12 cellular contexts compared by ENCODE assay signal in genomic region chr1:156581661-156582387, GRCh38. TPM values are rescaled to one million over a fixed set of nuclear protein-coding genes. Genes with fewer than 3 reads are reported as not detected.
DNase-seq lines count a peak whose midpoint lies in the region; ATAC-seq and TF ChIP-seq lines count a peak whose summit lies in the region.
"Had no signal": no experiment of that assay in that cellular context is flagged by ENCODE, and none has a peak within 500 bp of the region (broad histone marks: within the 10 kb centered on the region; RNA-seq: fewer than 3 reads in every experiment).

No MANE protein-coding gene starts in this region.

- peaks cover 30% of the 10 kb centered on the region for H3K4me1 ChIP-seq in DOHH2 (ENCODE audit: control insufficient read depth, low read length)
- H3K4me1 ChIP-seq in NT2/D1 (ENCODE audit: insufficient read depth, insufficient read length): no peaks in the 10 kb centered on the region

- H3K27me3 Mint-ChIP-seq in activated naive CD4-positive, alpha-beta T cell treated with anti-CD3 and anti-CD28 coated beads, Interleukin-2, amount 50 U/mL, for 24 hours: no peaks in the 10 kb centered on the region
- H3K27me3 Mint-ChIP-seq in progenitor cell of endocrine pancreas (peaks cover 11% of the 10 kb centered on the region), WTC11 (ENCODE audit: low read depth) (peaks cover 2% of the 10 kb centered on the region)

- no peaks in the 10 kb centered on the region for H4K20me1 ChIP-seq in DOHH2 (ENCODE audit: control insufficient read depth, insufficient read depth, low read depth, low read length)

- H3K27me3 ChIP-seq in DOHH2 (ENCODE audit: control insufficient read depth, low read length) (no peaks in the 10 kb centered on the region), NT2/D1 (ENCODE audit: insufficient read depth, insufficient read length) (no peaks in the 10 kb centered on the region)
- H3K27me3 ChIP-seq: tibial nerve had no signal

- no peaks in the 10 kb centered on the region for H3K9me3 ChIP-seq in DOHH2 (ENCODE audit: control insufficient read depth, insufficient read depth, low read length)
- H3K9me3 ChIP-seq in NT2/D1 (ENCODE audit: insufficient read depth, low read length): no peaks in the 10 kb centered on the region
- H3K9me3 ChIP-seq: tibial nerve had no signal

- H3K4me3 ChIP-seq in DOHH2 (ENCODE audit: low read length) (peak overlapping the region; percentile 15; the same call in 1 of the 2 replicates), NT2/D1 (ENCODE audit: insufficient read length, low read depth) (no peak overlapping the region)
- H3K4me3 ChIP-seq: tibial nerve had no signal

- ATAC-seq in WTC11: no peak

- H3K36me3 Mint-ChIP-seq in activated naive CD4-positive, alpha-beta T cell treated with anti-CD3 and anti-CD28 coated beads, Interleukin-2, amount 50 U/mL, for 24 hours: no peaks in the 10 kb centered on the region
- H3K36me3 Mint-ChIP-seq in progenitor cell of endocrine pancreas (ENCODE audit: insufficient read depth) (no peaks in the 10 kb centered on the region), WTC11 (no peaks in the 10 kb centered on the region)

- POLR2A ChIA-PET in WTC11 (lab: Charles Lee): interaction anchor here (0.6 kb wide), 1 partner anchor 317 kb away, joined by 5 read pairs; no protein-coding TSS in a partner anchor

- H3K27ac ChIP-seq in DOHH2 (ENCODE audit: low read depth, low read length): no peak overlapping the region

- H3K4me3 Mint-ChIP-seq in activated naive CD4-positive, alpha-beta T cell treated with anti-CD3 and anti-CD28 coated beads, Interleukin-2, amount 50 U/mL, for 24 hours: peak overlapping the region; percentile 87
- H3K4me3 Mint-ChIP-seq in progenitor cell of endocrine pancreas (ENCODE audit: low read depth): no peak overlapping the region
- no peak overlapping the region for H3K4me3 Mint-ChIP-seq in WTC11

- peaks cover 28% of the 10 kb centered on the region for H3K4me1 Mint-ChIP-seq in activated naive CD4-positive, alpha-beta T cell treated with anti-CD3 and anti-CD28 coated beads, Interleukin-2, amount 50 U/mL, for 24 hours
- peaks cover 5% of the 10 kb centered on the region for H3K4me1 Mint-ChIP-seq in progenitor cell of endocrine pancreas (ENCODE audit: low read depth)
- H3K4me1 Mint-ChIP-seq in WTC11: peaks cover 20% of the 10 kb centered on the region

- no peaks in the 10 kb centered on the region for H3K9me2 ChIP-seq in DOHH2 (replicated peaks; ENCODE audit: control insufficient read depth, low read length)

- TF ChIP-seq CTCF in DOHH2 (IDR thresholded peaks at IDR 0.05; ENCODE audit: low read depth, low read length, poor library complexity, severe bottlenecking): no peak
- TF ChIP-seq CTCF in progenitor cell of endocrine pancreas (IDR thresholded peaks at IDR 0.05; ENCODE audit: unreplicated experiment): no peak
- no peak for TF ChIP-seq CTCF in WTC11 (IDR thresholded peaks at IDR 0.05)

- peak overlapping the region; percentile 98 for H3K27ac Mint-ChIP-seq in activated naive CD4-positive, alpha-beta T cell treated with anti-CD3 and anti-CD28 coated beads, Interleukin-2, amount 50 U/mL, for 24 hours
- H3K27ac Mint-ChIP-seq in progenitor cell of endocrine pancreas: peak overlapping the region; percentile 45
- no peak overlapping the region for H3K27ac Mint-ChIP-seq in WTC11

- H3F3A ChIP-seq in DOHH2 (ENCODE audit: control insufficient read depth, insufficient read depth): no peaks in the 10 kb centered on the region

- DNase-seq in NT2/D1 (ENCODE audit: low read depth, low spot score): no peak
- no peak for DNase-seq in progenitor cell of endocrine pancreas (ENCODE audit: low spot score, unreplicated experiment)
- DNase-seq in NCI-H1694 treated with DMSO at 0.1 percent for 48 hours (lab: John Stamatoyannopoulos, UW): no peak
- no peak for DNase-seq in WTC11 (ENCODE audit: low spot score)
- DNase-seq in NCI-H1417 (lab: John Stamatoyannopoulos, UW): no peak
- no peak for DNase-seq in T-helper 9 cell
- DNase-seq: mesendoderm, OCI-M1 had no signal

- no peaks in the 10 kb centered on the region for H3K36me3 ChIP-seq in DOHH2 (ENCODE audit: control insufficient read depth, low read length)
- no peaks in the 10 kb centered on the region for H3K36me3 ChIP-seq in NT2/D1 (ENCODE audit: insufficient read depth, insufficient read length, low read length)
- H3K36me3 ChIP-seq: tibial nerve had no signal

- CTCF ChIA-PET in WTC11 (lab: Charles Lee): interaction anchor here (0.6 to 1.8 kb wide), 15 partner anchors 10 to 196 kb away, joined by 3 to 9 read pairs (median 4); partner anchors contain the start of genes GPATCH4, HAPLN2 and NAXE

- peak overlapping the region; percentile 39 for H3K4me2 ChIP-seq in DOHH2 (ENCODE audit: low read length)

- H3K79me2 ChIP-seq in DOHH2 (ENCODE audit: control insufficient read depth, low read length): no peaks in the 10 kb centered on the region

- H3K9me3 Mint-ChIP-seq in activated naive CD4-positive, alpha-beta T cell treated with anti-CD3 and anti-CD28 coated beads, Interleukin-2, amount 50 U/mL, for 24 hours: no peaks in the 10 kb centered on the region
- H3K9me3 Mint-ChIP-seq in progenitor cell of endocrine pancreas (ENCODE audit: low read depth) (no peaks in the 10 kb centered on the region), WTC11 (no peaks in the 10 kb centered on the region)

- peak overlapping the region; percentile 18 for H3K9ac ChIP-seq in NT2/D1 (ENCODE audit: insufficient read length, low read depth)

TF ChIP-seq in WTC11, 78 proteins besides CTCF, POLR2A, EP300 and RAD21:
- TF ChIP-seq ATF2 (CRISPR knock-in tag; IDR thresholded peaks at IDR 0.05; ENCODE audit: borderline replicate concordance, low read depth) (no peak), ZMAT4 (CRISPR knock-in tag; IDR thresholded peaks at IDR 0.05) (no peak), ZNF512 (CRISPR knock-in tag; IDR thresholded peaks at IDR 0.05; ENCODE audit: borderline replicate concordance) (no peak), CREB1 (CRISPR knock-in tag; IDR thresholded peaks at IDR 0.05) (no peak), ATF1 (CRISPR knock-in tag; IDR thresholded peaks at IDR 0.05) (no peak), TEAD4 (CRISPR knock-in tag; IDR thresholded peaks at IDR 0.05) (no peak), RELA (CRISPR knock-in tag; IDR thresholded peaks at IDR 0.05; ENCODE audit: borderline replicate concordance) (no peak), MYBL2 (CRISPR knock-in tag; IDR thresholded peaks at IDR 0.05) (no peak), EMX1 (CRISPR knock-in tag; IDR thresholded peaks at IDR 0.05) (no peak), ETV6 (CRISPR knock-in tag; IDR thresholded peaks at IDR 0.05) (no peak)

RNA-seq across cellular contexts. Expression of gene TTC24, which starts 2.3 kb away (rescaled TPM):
- total RNA-seq in progenitor cell of endocrine pancreas: not detected in 2 replicates
- total RNA-seq in WTC11 (2021): 0.09 to 0.20 TPM (median 0.11 TPM) in 3 replicates
- total RNA-seq: glomerular endothelial cell, tibial nerve had no signal

RNA-seq across cellular contexts. Expression of gene IQGAP3, which starts 9.5 kb away (rescaled TPM):
- total RNA-seq in progenitor cell of endocrine pancreas: 29.6 and 32.4 TPM in 2 replicates
- 30.8 to 33.3 TPM (median 33.3 TPM) in 3 replicates for total RNA-seq in WTC11 (2021)

RNA-seq across cellular contexts. Expression of gene NAXE, which starts 9.8 kb away (rescaled TPM):
- total RNA-seq in progenitor cell of endocrine pancreas (108 and 115 TPM in 2 replicates), WTC11 (2021) (81.6 to 98.1 TPM (median 92.8 TPM) in 3 replicates)

RNA-seq across cellular contexts. Expression of gene GPATCH4, which starts 19.5 kb away (rescaled TPM):
- total RNA-seq in progenitor cell of endocrine pancreas (26.2 and 27.0 TPM in 2 replicates), WTC11 (2021) (37.1 to 50.1 TPM (median 38.2 TPM) in 3 replicates)

RNA-seq across cellular contexts. Expression of gene HAPLN2, which starts 37.4 kb away (rescaled TPM):
- 0.38 and 0.93 TPM in 2 replicates for total RNA-seq in progenitor cell of endocrine pancreas
- 1.1 to 1.3 TPM (median 1.2 TPM) in 3 replicates for total RNA-seq in WTC11 (2021)
- total RNA-seq: glomerular endothelial cell had no signal
